14 cellular contexts compared by ENCODE assay signal in genomic region chrX:9865804-9866471, GRCh38.
DNase-seq lines count a peak whose midpoint lies in the region; TF ChIP-seq lines count a peak whose summit lies in the region.
"Had no signal": no experiment of that assay in that cellular context is flagged by ENCODE, and none has a peak within 500 bp of the region (broad histone marks: within the 10 kb centered on the region; RNA-seq: fewer than 3 reads in every experiment).

No MANE protein-coding gene starts in this region.

- TF ChIP-seq CTCF in GM12864 (IDR thresholded peaks at IDR 0.05; ENCODE audit: low read depth, low read length, missing control alignments) (no peak), fibroblast of mammary gland (conservative IDR thresholded peaks at IDR 0.05; ENCODE audit: control insufficient read depth, insufficient read depth, low read depth, low read length) (no peak)

- no peaks in the 10 kb centered on the region for H3K9me3 ChIP-seq in MG63
- H3K9me3 ChIP-seq: transverse colon had no signal

- H3K4me3 ChIP-seq in GM12864 (ENCODE audit: low read depth, low read length) (no peak overlapping the region), fibroblast of mammary gland (ENCODE audit: control insufficient read depth, low read depth, low read length) (no peak overlapping the region), MG63 (no peak overlapping the region)
- H3K4me3 ChIP-seq: K562, lung, transverse colon had no signal

- peak; percentile 7 for DNase-seq in GM12864 (ENCODE audit: low read depth)
- peak; percentile 32 for DNase-seq in M059J (ENCODE audit: low read depth)
- peak; percentile 53 for DNase-seq in fibroblast of mammary gland (ENCODE audit: low read depth)
- peak; percentile 53 for DNase-seq in renal cortical epithelial cell (ENCODE audit: low read depth)
- DNase-seq in MG63 = no peak
- no peak for DNase-seq in NCI-H1694 (lab: John Stamatoyannopoulos, UW)
- no peak for DNase-seq in HPDE6-E6E7 (ENCODE audit: extremely low spot score)
- DNase-seq: activated CD8-positive, alpha-beta T cell treated with anti-CD3 and anti-CD28 coated beads for 36 hours; NCI-H1436; NCI-H345; stimulated activated CD4-positive, alpha-beta T cell treated with anti-CD3 and anti-CD28 coated beads, Interleukin-4, amount 100 ng/mL, for 4 hours; transverse colon had no signal

- H3K27me3 ChIP-seq in MG63 = no peaks in the 10 kb centered on the region
- H3K27me3 ChIP-seq: transverse colon had no signal

- H3K36me3 ChIP-seq in MG63 = no peaks in the 10 kb centered on the region
- H3K36me3 ChIP-seq: transverse colon had no signal

Comparison
In these comparisons a context has a peak if more than half of its experiments do, and no peak if none do; other contexts are left out.
1. DNase-seq: peak in GM12864 (single experiment), M059J (single experiment), fibroblast of mammary gland (single experiment) and renal cortical epithelial cell (single experiment); none in MG63 (single experiment), NCI-H1694 (single experiment) and HPDE6-E6E7 (single experiment).